In genomic region chr19:19642506-19643157, GRCh38 we compare ENCODE assay signal across 8 cellular contexts. TPM values are rescaled to one million over a fixed set of nuclear protein-coding genes. Genes with fewer than 3 reads are reported as not detected.
DNase-seq lines count a peak whose midpoint lies in the region; ATAC-seq, FAIRE-seq and TF ChIP-seq lines count a peak whose summit lies in the region.

No MANE protein-coding gene starts in this region.

- no peak for FAIRE-seq in HTR-8/SVneo (lab: Jason Lieb, UNC)

- H3K9ac ChIP-seq in skeletal muscle satellite cell (ENCODE audit: low read depth, low read length): peak overlapping the region; percentile 82

- H3K27me3 ChIP-seq in A673 (replicated peaks; ENCODE audit: insufficient read depth, low read depth, low read length, poor library complexity): no peaks in the 10 kb centered on the region
- H3K27me3 ChIP-seq in MG63: no peaks in the 10 kb centered on the region
- no peaks in the 10 kb centered on the region for H3K27me3 ChIP-seq in skeletal muscle satellite cell (ENCODE audit: control insufficient read depth, insufficient read depth, low read length)

- POLR2A ChIA-PET in A673 (lab: Charles Lee; ENCODE audit: low non-redundant PET): no interaction called here

- CTCF ChIA-PET in A673 (lab: Charles Lee): no interaction called here

- H3K9me3 ChIP-seq in A673 (ENCODE audit: low read depth, low read length, poor library complexity, severe bottlenecking): no peaks in the 10 kb centered on the region
- no peaks in the 10 kb centered on the region for H3K9me3 ChIP-seq in MG63
- no peaks in the 10 kb centered on the region for H3K9me3 ChIP-seq in skeletal muscle satellite cell (replicated peaks; ENCODE audit: low read length)

- peak overlapping the region; percentile 79 for H3K4me3 ChIP-seq in A673 (ENCODE audit: low read depth, low read length, poor library complexity, severe bottlenecking)
- peak overlapping the region; percentile 90 for H3K4me3 ChIP-seq in MG63
- peak overlapping the region; percentile 83 for H3K4me3 ChIP-seq in skeletal muscle satellite cell (ENCODE audit: low read length)

- H3K27ac ChIP-seq in A673 (ENCODE audit: low read depth, low read length, poor library complexity, severe bottlenecking): peak overlapping the region; percentile 58

- ATAC-seq in GM18867 (IDR thresholded peaks at IDR 0.05; ENCODE audit: unreplicated experiment): peak; percentile 15
- peak; percentile 2 for ATAC-seq in left ventricle myocardium superior

- H3K4me2 ChIP-seq in skeletal muscle satellite cell (ENCODE audit: low read length): peak overlapping the region; percentile 94

- intact Hi-C loops in A673 (cut with micrococcal nuclease; ENCODE audit: unreplicated experiment): loop anchor here (1.0 kb wide), 1 partner anchor 110 kb away; no protein-coding TSS in a partner anchor
- intact Hi-C loops in left ventricle myocardium superior (cut with micrococcal nuclease): no loop called here

- BruUV-seq in A673 (replicated peaks; lab: Mats Ljungman, UMichigan): no TSS peak

- peaks cover 27% of the 10 kb centered on the region for H3K36me3 ChIP-seq in A673 (ENCODE audit: insufficient read depth, low read length, poor library complexity, severe bottlenecking)
- peaks cover 36% of the 10 kb centered on the region for H3K36me3 ChIP-seq in MG63
- peaks cover 27% of the 10 kb centered on the region for H3K36me3 ChIP-seq in skeletal muscle satellite cell (ENCODE audit: insufficient read depth, low read length)

- DNase-seq in A673 (ENCODE audit: low spot score) (peak; percentile 36), MG63 (no peak), left ventricle myocardium superior (no peak), HTR-8/SVneo (ENCODE audit: insufficient read length, low spot score) (no peak), islet precursor cell (no peak)
- peak; percentile 66 to 68 for DNase-seq in activated T-cell treated with anti-CD3 and anti-CD28 coated beads, Interleukin-2, amount 50 U/mL, for 48 hours

- TF ChIP-seq CTCF in A673 (conservative IDR thresholded peaks at IDR 0.05; ENCODE audit: low read depth, low read length): no peak

- H3K4me1 ChIP-seq in A673 (ENCODE audit: insufficient read depth, low read length, poor library complexity, severe bottlenecking) (no peaks in the 10 kb centered on the region), skeletal muscle satellite cell (ENCODE audit: control insufficient read depth, insufficient read depth, low read length) (peaks cover 7% of the 10 kb centered on the region)

RNA-seq across cellular contexts. Expression of gene GMIP, which starts 0.8 kb away (rescaled TPM):
- total RNA-seq in A673 (2021) (9.0 and 10.9 TPM in 2 replicates), left ventricle myocardium superior (4.2 TPM)
- total RNA-seq in MG63 (2014; rRNA removed; shearing (Covaris generic); ENCODE audit: low replicate concordance): 2.7 and 12.4 TPM in 2 replicates
- 3.3 and 7.1 TPM in 2 replicates for total RNA-seq in skeletal muscle satellite cell (2012; rRNA removed)

RNA-seq across cellular contexts. Expression of gene LPAR2, which starts 14.6 kb away (rescaled TPM):
- total RNA-seq in A673 (2021) (17.2 and 20.6 TPM in 2 replicates), left ventricle myocardium superior (1.6 TPM)
- 0.79 TPM in 1 of 2 replicates, not detected in the other for total RNA-seq in MG63 (2014; rRNA removed; shearing (Covaris generic); ENCODE audit: low replicate concordance)
- 0.22 and 1.0 TPM in 2 replicates for total RNA-seq in skeletal muscle satellite cell (2012; rRNA removed)

RNA-seq across cellular contexts. Expression of gene ATP13A1, which starts 20.8 kb away (rescaled TPM):
- total RNA-seq in A673 (2021) (88.1 and 94.4 TPM in 2 replicates), left ventricle myocardium superior (21.6 TPM)
- 30.6 and 70.8 TPM in 2 replicates for total RNA-seq in MG63 (2014; rRNA removed; shearing (Covaris generic); ENCODE audit: low replicate concordance)
- 54.2 and 64.9 TPM in 2 replicates for total RNA-seq in skeletal muscle satellite cell (2012; rRNA removed)

RNA-seq across cellular contexts. Expression of gene PBX4, which starts 24.1 kb away (rescaled TPM):
- total RNA-seq in A673 (2021) (3.1 and 4.6 TPM in 2 replicates), left ventricle myocardium superior (0.42 TPM)
- total RNA-seq in MG63 (2014; rRNA removed; shearing (Covaris generic); ENCODE audit: low replicate concordance): 2.4 and 15.5 TPM in 2 replicates
- 0.66 TPM in 1 of 2 replicates, not detected in the other for total RNA-seq in skeletal muscle satellite cell (2012; rRNA removed)

RNA-seq across cellular contexts. Expression of gene ZNF101, which starts 26.0 kb away (rescaled TPM):
- total RNA-seq in A673 (2021): 14.5 and 17.7 TPM in 2 replicates
- total RNA-seq in MG63 (2014; rRNA removed; shearing (Covaris generic); ENCODE audit: low replicate concordance): 7.1 and 18.0 TPM in 2 replicates
- total RNA-seq in left ventricle myocardium superior: 3.7 TPM
- total RNA-seq in skeletal muscle satellite cell (2012; rRNA removed): 6.8 and 9.2 TPM in 2 replicates

Comparison
In these comparisons a context has a peak if more than half of its experiments do, and no peak if none do; other contexts are left out.
1. DNase-seq: peak in A673 (single experiment) and activated T-cell treated with anti-CD3 and anti-CD28 coated beads, Interleukin-2, amount 50 U/mL, for 48 hours (2 of 2); none in MG63 (single experiment), left ventricle myocardium superior (single experiment), HTR-8/SVneo (single experiment) and islet precursor cell (single experiment).
2. Peak in every context shown above with its lines, with median percentiles within 50 percentile points of each other: H3K4me3 ChIP-seq.